8 cellular contexts compared by ENCODE assay signal in the genomic region with DNA sequence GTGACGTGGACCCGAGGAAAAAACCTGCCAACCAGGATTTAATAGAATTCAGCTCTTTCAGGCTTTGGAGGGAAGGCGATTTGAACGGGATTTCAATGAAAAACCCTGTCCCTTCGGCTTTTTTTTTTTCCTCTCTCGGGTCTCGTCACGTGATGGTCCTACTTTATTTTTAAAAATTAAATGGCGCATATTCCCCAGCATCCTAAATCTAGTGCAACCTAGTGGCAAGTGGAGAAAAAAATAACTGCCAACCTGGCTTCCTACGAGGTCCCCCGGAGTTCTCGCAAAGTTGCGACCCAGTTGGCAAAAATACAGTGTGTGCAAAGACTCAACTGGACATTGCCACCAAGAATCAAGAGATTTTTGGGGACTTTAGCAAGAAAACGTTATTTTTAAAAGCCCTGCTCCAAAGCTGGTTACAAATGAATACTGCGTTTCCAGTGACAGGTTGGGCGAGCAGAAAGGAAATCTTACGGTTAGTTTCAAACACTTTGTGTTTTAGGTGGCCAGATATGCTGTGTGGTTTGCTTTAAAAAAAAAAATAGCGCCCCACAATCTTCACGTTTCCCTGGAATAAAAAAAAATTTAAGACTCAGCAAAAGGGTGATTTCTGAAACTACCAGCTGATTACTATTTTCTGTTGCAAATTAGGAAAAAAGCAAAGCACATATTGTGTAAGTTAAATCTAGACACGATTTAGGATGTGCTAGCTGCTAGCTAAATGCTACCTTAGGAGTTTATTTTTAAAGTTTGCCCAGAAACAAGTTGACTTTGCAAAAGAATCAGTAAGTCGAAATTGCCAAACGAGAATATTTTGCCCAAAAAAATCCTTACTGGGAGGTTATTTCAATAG. TPM values are rescaled to one million over a fixed set of nuclear protein-coding genes. Genes with fewer than 3 reads are reported as not detected.
DNase-seq lines count a peak whose midpoint lies in the region; ATAC-seq and TF ChIP-seq lines count a peak whose summit lies in the region.

No MANE protein-coding gene starts in this region.

- H3K27ac Mint-ChIP-seq in naive thymus-derived CD8-positive, alpha-beta T cell: peak overlapping the region; percentile 95 to 99 (median 98)

- no peaks in the 10 kb centered on the region for H3K9me3 Mint-ChIP-seq in naive thymus-derived CD8-positive, alpha-beta T cell

- H3K4me1 Mint-ChIP-seq in naive thymus-derived CD8-positive, alpha-beta T cell: peaks cover 22 to 52% (median 40%) of the 10 kb centered on the region in 4 donors

- TF ChIP-seq CTCF in fibroblast of mammary gland (conservative IDR thresholded peaks at IDR 0.05; ENCODE audit: control insufficient read depth, insufficient read depth, low read depth, low read length): peak; percentile 53

- peak; percentile 53 for DNase-seq in D341Med (ENCODE audit: low spot score)
- peak; percentile 48 to 72 for DNase-seq in NCI-H526 (lab: John Stamatoyannopoulos, UW)
- peak; percentile 13 for DNase-seq in activated T-cell treated with anti-CD3 and anti-CD28 coated beads for 24 hours (ENCODE audit: low read depth)
- DNase-seq in fibroblast of mammary gland (ENCODE audit: low read depth): peak; percentile 66
- peak in 3 of 10 donors; percentile 21 to 65 (median 48) for DNase-seq in naive thymus-derived CD8-positive, alpha-beta T cell
- DNase-seq in OCI-M2 (lab: John Stamatoyannopoulos, UW; ENCODE audit: unreplicated experiment): no peak

- peaks cover 5 to 12% (median 5%) of the 10 kb centered on the region in 3 donors for H3K36me3 Mint-ChIP-seq in naive thymus-derived CD8-positive, alpha-beta T cell

- no peaks in the 10 kb centered on the region for H3K27me3 Mint-ChIP-seq in naive thymus-derived CD8-positive, alpha-beta T cell

- POLR2A ChIA-PET in naive thymus-derived CD8-positive, alpha-beta T cell (lab: Charles Lee): interaction anchor here (0.6 to 5.9 kb wide), 16 partner anchors 7 to 55 kb away, joined by 3 to 59 read pairs (median 8); a partner anchor contains a TSS

- H3K4me3 Mint-ChIP-seq in naive thymus-derived CD8-positive, alpha-beta T cell: peak overlapping the region; percentile 90 to 98 (median 93)

- ATAC-seq in HG02840 (IDR thresholded peaks at IDR 0.05; ENCODE audit: low FRiP score, unreplicated experiment): peak; percentile 15
- peak; percentile 19 to 38 for ATAC-seq in naive thymus-derived CD8-positive, alpha-beta T cell
- no peak for ATAC-seq in HG02759 (IDR thresholded peaks at IDR 0.05; ENCODE audit: unreplicated experiment)

- H3K4me3 ChIP-seq in fibroblast of mammary gland (ENCODE audit: control insufficient read depth, low read depth, low read length): peak overlapping the region; percentile 80

RNA-seq across cellular contexts. Expression of a gene that starts 0.7 kb away (rescaled TPM):
- total RNA-seq in naive thymus-derived CD8-positive, alpha-beta T cell: 100 to 1,000 TPM; 228 to 256 TPM
- polyA plus RNA-seq in naive thymus-derived CD8-positive, alpha-beta T cell: 10 to 100 TPM; 10.9 to 18.2 (median 15.2) TPM

RNA-seq across cellular contexts. Expression of a gene that starts 6.4 kb away (rescaled TPM):
- 100 to 1,000 TPM; 128 to 138 TPM for total RNA-seq in naive thymus-derived CD8-positive, alpha-beta T cell
- 10 to 100 TPM; 23.5 to 59.1 (median 42.3) TPM for polyA plus RNA-seq in naive thymus-derived CD8-positive, alpha-beta T cell
